8 cellular contexts compared by ENCODE assay signal in genomic region chr6:29965873-29966601, GRCh38. TPM values are rescaled to one million over a fixed set of nuclear protein-coding genes. Genes with fewer than 3 reads are reported as not detected.
DNase-seq lines count a peak whose midpoint lies in the region; ATAC-seq and TF ChIP-seq lines count a peak whose summit lies in the region.

No MANE protein-coding gene starts in this region.

- POLR2A ChIA-PET in PC-3 (lab: Charles Lee; ENCODE audit: unreplicated experiment) = interaction anchor here (0.6 kb wide), 1 partner anchor 13 kb away, joined by 4 read pairs; no protein-coding TSS in a partner anchor

- H3K9me3 ChIP-seq in HUES6 (ENCODE audit: control insufficient read depth, insufficient read depth, low read depth, low read length) (no peaks in the 10 kb centered on the region), PC-3 (ENCODE audit: low read length) (no peaks in the 10 kb centered on the region)

- no TSS peak for BruUV-seq in PC-3 (replicated peaks; lab: Mats Ljungman, UMichigan)

- CTCF ChIA-PET in PC-3 (lab: Charles Lee) = interaction anchor here (0.7 to 1.0 kb wide), 2 partner anchors 147 to 316 kb away, joined by 3 to 10 read pairs; no protein-coding TSS in a partner anchor

- H3K27me3 ChIP-seq in HUES6 (ENCODE audit: control insufficient read depth, insufficient read depth, low read length) = no peaks in the 10 kb centered on the region
- no peaks in the 10 kb centered on the region for H3K27me3 ChIP-seq in PC-3 (ENCODE audit: low read length)

- no peaks in the 10 kb centered on the region for H3K9me2 ChIP-seq in PC-3 (replicated peaks; ENCODE audit: low read length)

- no peaks in the 10 kb centered on the region for H3K9me3 Mint-ChIP-seq in activated naive CD8-positive, alpha-beta T cell treated with anti-CD3 and anti-CD28 coated beads for 36 hours

- H3K4me1 Mint-ChIP-seq in activated naive CD8-positive, alpha-beta T cell treated with anti-CD3 and anti-CD28 coated beads for 36 hours = peaks cover 47% of the 10 kb centered on the region

- H3K4me3 ChIP-seq in HUES6 (ENCODE audit: low read depth, low read length) = peak overlapping the region; percentile 55
- peak overlapping the region; percentile 0; the same call in 1 of the 2 replicates for H3K4me3 ChIP-seq in PC-3 (ENCODE audit: low read length)

- H3K27ac Mint-ChIP-seq in activated naive CD8-positive, alpha-beta T cell treated with anti-CD3 and anti-CD28 coated beads for 36 hours = peak overlapping the region; percentile 92

- H2AFZ ChIP-seq in PC-3 (ENCODE audit: low read length) = peak overlapping the region; percentile 61

- H3K36me3 ChIP-seq in HUES6 (ENCODE audit: control insufficient read depth, insufficient read depth, low read length) (no peaks in the 10 kb centered on the region), PC-3 (ENCODE audit: low read depth, low read length) (no peaks in the 10 kb centered on the region)

- H3K4me3 Mint-ChIP-seq in activated naive CD8-positive, alpha-beta T cell treated with anti-CD3 and anti-CD28 coated beads for 36 hours = peak overlapping the region; percentile 85

- H3K27ac ChIP-seq in HUES6 (ENCODE audit: low read depth, low read length) = peak overlapping the region; percentile 95
- peak overlapping the region; percentile 74 for H3K27ac ChIP-seq in PC-3 (ENCODE audit: low read length)

- peak overlapping the region; percentile 35 for H3K4me2 ChIP-seq in PC-3 (ENCODE audit: low read length)

- H4K20me1 ChIP-seq in PC-3 (ENCODE audit: low read length) = no peaks in the 10 kb centered on the region

- ATAC-seq in PC-3 (peak; percentile 40), omental fat pad (ENCODE audit: low FRiP score) (peak; percentile 71), HG03342 (IDR thresholded peaks at IDR 0.05; ENCODE audit: unreplicated experiment) (no peak), GM21526 (IDR thresholded peaks at IDR 0.05; ENCODE audit: low FRiP score, unreplicated experiment) (no peak)

- H3K79me2 ChIP-seq in PC-3 (ENCODE audit: low read length) = no peaks in the 10 kb centered on the region

- peaks cover 8% of the 10 kb centered on the region for H3F3A ChIP-seq in PC-3 (ENCODE audit: low read length, unreplicated experiment)

- peak; percentile 69 for DNase-seq in ELF-1 (ENCODE audit: low read depth, low spot score)
- peak; percentile 78 for DNase-seq in PC-3
- peak; percentile 36 for DNase-seq in activated naive CD8-positive, alpha-beta T cell treated with anti-CD3 and anti-CD28 coated beads for 36 hours
- peak; percentile 55 to 92 (median 78) for DNase-seq in head of caudate nucleus
- DNase-seq in omental fat pad (ENCODE audit: low spot score) = peak; percentile 63

- H3K4me1 ChIP-seq in HUES6 (ENCODE audit: control insufficient read depth, insufficient read depth, low read length) = peaks cover 40% of the 10 kb centered on the region
- peaks cover 45% of the 10 kb centered on the region for H3K4me1 ChIP-seq in PC-3 (ENCODE audit: insufficient read depth, low read length)

- TF ChIP-seq CTCF in PC-3 (conservative IDR thresholded peaks at IDR 0.05; ENCODE audit: low read depth, low read length) (no peak), omental fat pad (IDR thresholded peaks at IDR 0.05) (no peak)

- H3K9ac ChIP-seq in HUES6 (ENCODE audit: low read length) (peak overlapping the region; percentile 92), PC-3 (ENCODE audit: low read length) (peak overlapping the region; percentile 3)

- intact Hi-C loops in PC-3 (cut with micrococcal nuclease) = loop anchor here (2.0 to 10.0 kb wide), 3 partner anchors 23 to 119 kb away; partner anchors contain the start of gene HLA-A
- intact Hi-C loops in head of caudate nucleus (cut with DNase I) = no loop called here

- H3K27me3 Mint-ChIP-seq in activated naive CD8-positive, alpha-beta T cell treated with anti-CD3 and anti-CD28 coated beads for 36 hours = no peaks in the 10 kb centered on the region

- H3K36me3 Mint-ChIP-seq in activated naive CD8-positive, alpha-beta T cell treated with anti-CD3 and anti-CD28 coated beads for 36 hours = no peaks in the 10 kb centered on the region

RNA-seq across cellular contexts. Expression of gene HLA-A, which starts 23.7 kb away (rescaled TPM):
- 426 and 435 TPM in 2 replicates for total RNA-seq in PC-3 (2014; rRNA removed)
- 1,000 to 10,000 TPM; 1,111 to 1,119 TPM for total RNA-seq in activated naive CD8-positive, alpha-beta T cell treated with anti-CD3 and anti-CD28 coated beads for 36 hours
- 100 to 1,000 TPM; 354 to 771 (median 610) TPM for total RNA-seq in omental fat pad

Comparison
In these comparisons a context has a peak if more than half of its experiments do, and no peak if none do; other contexts are left out.
1. ATAC-seq: peak in PC-3 (single experiment) and omental fat pad (single experiment); none in HG03342 (single experiment) and GM21526 (single experiment).
2. Peak in every context shown above with its lines, with median percentiles within 50 percentile points of each other: DNase-seq.